11 cellular contexts compared by ENCODE assay signal in genomic region chr18:48990497-48991298, GRCh38. TPM values are rescaled to one million over a fixed set of nuclear protein-coding genes. Genes with fewer than 3 reads are reported as not detected.
DNase-seq lines count a peak whose midpoint lies in the region; ATAC-seq, FAIRE-seq and TF ChIP-seq lines count a peak whose summit lies in the region.
"Had no signal": no experiment of that assay in that cellular context is flagged by ENCODE, and none has a peak within 500 bp of the region (broad histone marks: within the 10 kb centered on the region; RNA-seq: fewer than 3 reads in every experiment).

No MANE protein-coding gene starts in this region.

- no peak for FAIRE-seq in bronchial epithelial cell (lab: Jason Lieb, UNC)
- FAIRE-seq: GM12891 had no signal

- TF ChIP-seq CTCF in bronchial epithelial cell (IDR thresholded peaks at IDR 0.05; ENCODE audit: insufficient read depth, low read length, severe bottlenecking): no peak
- no peak for TF ChIP-seq CTCF in lung (IDR thresholded peaks at IDR 0.05; ENCODE audit: control extremely low read depth, extremely low read depth)

- H3K27me3 ChIP-seq in bronchial epithelial cell (ENCODE audit: control insufficient read depth, insufficient read depth, low read length): no peaks in the 10 kb centered on the region
- no peaks in the 10 kb centered on the region for H3K27me3 ChIP-seq in lung (ENCODE audit: control insufficient read depth, insufficient read depth)

- H3K9me3 ChIP-seq in lung (ENCODE audit: control insufficient read depth in 2 of 2, insufficient read depth in 1 of 2, low read length in 1 of 2): no peaks in the 10 kb centered on the region

- WGBS in lung, 2 donors: 82 to 90% methylated on average over 15 of the region's 15 CpGs

- peaks cover 3 to 14% of the 10 kb centered on the region in 2 donors for H3K4me1 ChIP-seq in lung (ENCODE audit: control insufficient read depth in 2 of 2, insufficient read depth in 2 of 2, low read length in 2 of 2)

- no peak for TF ChIP-seq EP300 in Ishikawa (IDR thresholded peaks at IDR 0.05; ENCODE audit: borderline replicate concordance)

- no peak for TF ChIP-seq RAD21 in Ishikawa (IDR thresholded peaks at IDR 0.05; ENCODE audit: low read depth)

- peak overlapping the region in 1 of 2 donors; percentile 42 for H3K27ac ChIP-seq in lung (ENCODE audit: low read depth in 1 of 2, low read length in 1 of 2)

- H3K36me3 ChIP-seq in bronchial epithelial cell (ENCODE audit: control insufficient read depth, insufficient read depth, low read length): no peaks in the 10 kb centered on the region
- H3K36me3 ChIP-seq in lung (ENCODE audit: control insufficient read depth in 2 of 2, insufficient read depth in 2 of 2, low read length in 2 of 2): no peaks in the 10 kb centered on the region

- DNase-seq in A172 (ENCODE audit: low spot score) (peak; percentile 53), bronchial epithelial cell (ENCODE audit: low read depth) (peak; percentile 80), lung (ENCODE audit: low spot score) (no peak), NCI-H2081 (lab: John Stamatoyannopoulos, UW) (no peak), SK-N-DZ (ENCODE audit: low spot score) (no peak), HuH-7 (ENCODE audit: low spot score) (no peak)
- DNase-seq in stimulated activated CD4-positive, alpha-beta T cell treated with anti-CD3 and anti-CD28 coated beads, Interleukin-2, amount 100 ng/mL, for 48 hours: no peak
- DNase-seq: activated gamma-delta T cell, AML-193 had no signal

- H3K4me3 ChIP-seq in bronchial epithelial cell (ENCODE audit: low read depth, low read length): no peak overlapping the region
- H3K4me3 ChIP-seq in lung: no peak overlapping the region

- peak; percentile 45 for ATAC-seq in lung (ENCODE audit: insufficient read depth, low FRiP score)

TF ChIP-seq in Ishikawa, 13 proteins besides CTCF, POLR2A, EP300 and RAD21:
- TF ChIP-seq USF1 (IDR thresholded peaks at IDR 0.05) (no peak), REST (IDR thresholded peaks at IDR 0.05; ENCODE audit: low read depth) (no peak), FOXM1 (IDR thresholded peaks at IDR 0.05; ENCODE audit: borderline replicate concordance, low read depth) (no peak), MAX (IDR thresholded peaks at IDR 0.05) (peak; percentile 46; the same call in 1 of the 2 replicates), YY1 (IDR thresholded peaks at IDR 0.05; ENCODE audit: low read depth) (no peak), TEAD4 (IDR thresholded peaks at IDR 0.05) (0 out of 2 replicates have a peak, but pooled peaks have one; percentile 33), CREB1 (IDR thresholded peaks at IDR 0.05; ENCODE audit: low read depth) (no peak), TCF12 (IDR thresholded peaks at IDR 0.05; ENCODE audit: low read depth) (0 out of 2 replicates have a peak, but pooled peaks have one; percentile 22), EGR1 (IDR thresholded peaks at IDR 0.05) (no peak)

RNA-seq across cellular contexts. Expression of gene SMAD7, which starts 39.9 kb away (rescaled TPM):
- total RNA-seq in A172 (2014; rRNA removed; shearing (Covaris generic)): 6.2 and 8.5 TPM in 2 replicates
- 11.5 and 19.2 TPM in 2 replicates for total RNA-seq in bronchial epithelial cell
- 10 to 100 TPM; 39.1 to 58.8 TPM for total RNA-seq in lung
- 10 to 100 TPM; 11.8 to 32.5 TPM for polyA plus RNA-seq in lung
- polyA plus RNA-seq in SK-N-DZ (2014; cell fraction: cytosol; rRNA removed): 9.8 and 14.5 TPM in 2 replicates
- polyA plus RNA-seq in SK-N-DZ (2014; cell fraction: nucleus; rRNA removed): 6.3 and 6.9 TPM in 2 replicates

Comparison
In these comparisons a context has a peak if more than half of its experiments do, and no peak if none do; other contexts are left out.
1. DNase-seq: peak in A172 (single experiment) and bronchial epithelial cell (single experiment); none in lung (single experiment), NCI-H2081 (0 of 2), SK-N-DZ (single experiment), stimulated activated CD4-positive, alpha-beta T cell treated with anti-CD3 and anti-CD28 coated beads, Interleukin-2, amount 100 ng/mL, for 48 hours (0 of 2) and HuH-7 (single experiment).